Comparison of ENCODE assay signal across 8 cellular contexts in the genomic region with DNA sequence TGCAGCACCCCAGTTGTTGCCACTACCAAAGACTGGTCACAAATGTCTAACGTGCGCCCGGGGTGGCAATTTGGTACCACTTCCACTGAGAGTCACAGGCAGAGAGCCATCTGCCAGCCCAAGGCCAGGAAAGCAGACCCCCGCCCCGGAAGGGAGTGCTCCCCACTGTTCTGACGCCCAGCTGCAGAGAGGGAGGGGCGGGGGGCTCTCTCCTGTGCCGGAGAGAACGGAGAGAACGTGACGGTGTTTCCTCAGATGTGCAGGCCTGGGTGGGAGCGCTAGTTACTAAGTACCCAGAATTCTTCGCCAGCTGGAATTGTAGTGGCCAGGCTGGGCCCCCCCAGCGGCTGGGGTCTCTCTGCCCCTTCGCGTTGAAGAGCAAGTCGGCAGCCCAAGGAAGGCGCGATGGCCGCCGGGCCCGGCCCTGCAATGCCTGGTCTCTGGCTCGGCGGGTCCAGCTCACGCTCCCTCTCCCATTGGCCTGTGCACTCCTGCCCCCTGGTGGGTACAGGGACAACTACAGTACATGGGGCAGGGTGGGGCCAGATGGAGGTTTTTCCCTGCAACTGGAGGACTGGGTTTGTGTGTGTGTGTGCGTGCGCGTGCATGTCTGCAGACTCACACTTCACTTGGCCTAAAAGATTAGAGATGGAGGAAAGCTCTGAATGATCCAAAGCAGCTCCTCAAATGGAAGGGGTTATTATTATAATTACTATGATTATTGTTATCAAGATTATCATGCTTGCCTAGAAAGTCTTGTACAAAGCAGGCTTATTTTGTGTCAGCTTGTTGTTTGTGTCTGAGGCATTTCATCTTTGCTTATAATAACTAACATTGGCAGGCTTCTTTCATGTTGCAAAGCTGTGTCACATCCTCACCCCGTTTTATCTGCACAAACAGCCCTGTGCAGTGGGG.
DNase-seq lines count a peak whose midpoint lies in the region; TF ChIP-seq lines count a peak whose summit lies in the region.

No MANE protein-coding gene starts in this region.

- H2BK5ac ChIP-seq in H9 (ENCODE audit: insufficient read length, low read length) = no peak overlapping the region

- no peak overlapping the region for H3K23ac ChIP-seq in H9 (ENCODE audit: insufficient read length, low read depth, low read length)

- no peak overlapping the region for H4K5ac ChIP-seq in H9 (ENCODE audit: insufficient read length, low read depth, low read length)

- peak overlapping the region; percentile 17 for H3K4me2 ChIP-seq in H9 (ENCODE audit: insufficient read depth, insufficient read length, low read length)
- peak overlapping the region; percentile 75 for H3K4me2 ChIP-seq in MM.1S (ENCODE audit: low read depth, low read length)

- no peaks in the 10 kb centered on the region for H3F3A ChIP-seq in MM.1S (ENCODE audit: insufficient read depth, low read length)

- H3K27ac Mint-ChIP-seq in H9 (peak overlapping the region in 1 of 3 experiments; percentile 64; a peak in 1 of 7 replicates), progenitor cell of endocrine pancreas (no peak overlapping the region)

- H3K9me3 ChIP-seq in H9 (ENCODE audit: control insufficient read depth, low read depth, low read length) (no peaks in the 10 kb centered on the region), MM.1S (replicated peaks; ENCODE audit: insufficient read depth, low read length) (no peaks in the 10 kb centered on the region), left ventricle myocardium inferior (replicated peaks) (no peaks in the 10 kb centered on the region)

- no peak overlapping the region for H2BK12ac ChIP-seq in H9 (ENCODE audit: insufficient read length, low read depth, low read length)

- no peak overlapping the region for H4K8ac ChIP-seq in H9 (replicated peaks; ENCODE audit: insufficient read length, low read depth, low read length)

- H3K4me1 ChIP-seq in H9 (ENCODE audit: insufficient read depth, low read length) (no peaks in the 10 kb centered on the region), MM.1S (ENCODE audit: low read length) (no peaks in the 10 kb centered on the region), left ventricle myocardium inferior (peaks cover 6% of the 10 kb centered on the region)

- no peak overlapping the region for H3T11ph ChIP-seq in H9 (ENCODE audit: low read length)

- peak; percentile 97 for TF ChIP-seq CTCF in H9 (conservative IDR thresholded peaks at IDR 0.05)
- peak; percentile 89 for TF ChIP-seq CTCF in MM.1S (IDR thresholded peaks at IDR 0.05; ENCODE audit: low read length)
- TF ChIP-seq CTCF in left ventricle myocardium inferior (IDR thresholded peaks at IDR 0.05; ENCODE audit: borderline replicate concordance) = peak; percentile 98
- TF ChIP-seq CTCF in progenitor cell of endocrine pancreas (IDR thresholded peaks at IDR 0.05; ENCODE audit: unreplicated experiment) = peak; percentile 96

- H2BK15ac ChIP-seq in H9 (ENCODE audit: low read depth, low read length) = no peak overlapping the region

- H3K56ac ChIP-seq in H9 (ENCODE audit: insufficient read length, low read depth, low read length) = no peak overlapping the region

- H3K4me3 ChIP-seq in MM.1S (ENCODE audit: low read length) = peak overlapping the region; percentile 39; the same call in 1 of the 2 replicates
- H3K4me3 ChIP-seq in left ventricle myocardium inferior = peak overlapping the region; percentile 55

- H3K4me1 Mint-ChIP-seq in H9 = peaks cover 6 to 8% of the 10 kb centered on the region in 2 experiments
- H3K4me1 Mint-ChIP-seq in progenitor cell of endocrine pancreas (ENCODE audit: low read depth) = peaks cover 1% of the 10 kb centered on the region

- no peaks in the 10 kb centered on the region for H3K23me2 ChIP-seq in H9 (ENCODE audit: insufficient read length, low read depth, low read length, poor library complexity, severe bottlenecking)

- peak overlapping the region; percentile 52; the same call in 1 of the 2 replicates for H3K14ac ChIP-seq in H9 (ENCODE audit: insufficient read depth, low read length)

- H3K36me3 Mint-ChIP-seq in H9 (ENCODE audit: insufficient read depth in 1 of 3, low read depth in 3 of 3) = no peaks in the 10 kb centered on the region
- H3K36me3 Mint-ChIP-seq in progenitor cell of endocrine pancreas (ENCODE audit: insufficient read depth) = no peaks in the 10 kb centered on the region

- H3K9me3 Mint-ChIP-seq in H9 (no peaks in the 10 kb centered on the region), progenitor cell of endocrine pancreas (ENCODE audit: low read depth) (no peaks in the 10 kb centered on the region)

- no peak overlapping the region for H4K91ac ChIP-seq in H9 (ENCODE audit: insufficient read length, low read depth, low read length)

- no peaks in the 10 kb centered on the region for H3K79me2 ChIP-seq in H9 (ENCODE audit: insufficient read depth, low read length)
- H3K79me2 ChIP-seq in MM.1S (ENCODE audit: low read length) = no peaks in the 10 kb centered on the region

- H3K36me3 ChIP-seq in MM.1S (replicated peaks; ENCODE audit: insufficient read depth, low read length) (no peaks in the 10 kb centered on the region), left ventricle myocardium inferior (no peaks in the 10 kb centered on the region)

- H3K79me1 ChIP-seq in H9 (ENCODE audit: insufficient read depth, low read depth, low read length, poor library complexity, severe bottlenecking) = no peaks in the 10 kb centered on the region

- H3K4me3 Mint-ChIP-seq in H9 = peak overlapping the region; percentile 57 to 64
- H3K4me3 Mint-ChIP-seq in progenitor cell of endocrine pancreas (ENCODE audit: low read depth) = peak overlapping the region; percentile 67

- H3K9me2 ChIP-seq in MM.1S (replicated peaks; ENCODE audit: insufficient read depth, low read length) = no peaks in the 10 kb centered on the region

- no peak overlapping the region for H3K18ac ChIP-seq in H9 (ENCODE audit: insufficient read length, low read depth, low read length)

- intact Hi-C loops in left ventricle myocardium inferior (cut with micrococcal nuclease) = loop anchor here (5.0 to 10.0 kb wide), 2 partner anchors 283 to 376 kb away; no protein-coding TSS in a partner anchor

- H3K27ac ChIP-seq in H9 (ENCODE audit: insufficient read length, low read depth, low read length) (no peak overlapping the region), MM.1S (ENCODE audit: low read length) (no peak overlapping the region), left ventricle myocardium inferior (replicated peaks) (no peak overlapping the region)

- H2AK5ac ChIP-seq in H9 (ENCODE audit: insufficient read length, low read length) = no peak overlapping the region

- no CpG with 5 or more reads among the region's 29 CpGs for WGBS in H9 (ENCODE audit: extremely low coverage, insufficient read length, low lambda C conversion rate)

- H3K27me3 ChIP-seq in H9 (ENCODE audit: insufficient read depth, low read length) = no peaks in the 10 kb centered on the region; the same call in 1 of the 2 replicates
- H3K27me3 ChIP-seq in MM.1S (replicated peaks; ENCODE audit: insufficient read depth, low read length) = no peaks in the 10 kb centered on the region
- H3K27me3 ChIP-seq in left ventricle myocardium inferior (ENCODE audit: low read depth) = no peaks in the 10 kb centered on the region

- no peak overlapping the region for H2BK120ac ChIP-seq in H9 (ENCODE audit: low read depth, low read length, poor library complexity, severe bottlenecking)

- peaks cover 8% of the 10 kb centered on the region for H3K27me3 Mint-ChIP-seq in H9 (ENCODE audit: low read depth)
- peaks cover 20% of the 10 kb centered on the region for H3K27me3 Mint-ChIP-seq in progenitor cell of endocrine pancreas

- H2AFZ ChIP-seq in H9 (ENCODE audit: low read length) (no peak overlapping the region), MM.1S (ENCODE audit: low read length) (peak overlapping the region; percentile 83)

- H4K20me1 ChIP-seq in H9 (ENCODE audit: control insufficient read depth, insufficient read depth, insufficient read length) (no peaks in the 10 kb centered on the region), MM.1S (ENCODE audit: insufficient read depth, low read length) (no peaks in the 10 kb centered on the region)

- no peak overlapping the region for H2BK20ac ChIP-seq in H9 (ENCODE audit: low read depth, low read length, poor library complexity, severe bottlenecking)

- DNase-seq in GM04504 (ENCODE audit: low read depth) = peak; percentile 50
- peak; percentile 86 for DNase-seq in H9
- peak; percentile 58 for DNase-seq in MM.1S
- DNase-seq in T-helper 2 cell = peak; percentile 37 to 72 (median 59)
- DNase-seq in amygdala (lab: John Stamatoyannopoulos, UW) = peak in 55 of 56 donors; percentile 32 to 92 (median 78)
- DNase-seq in left ventricle myocardium inferior = peak; percentile 81
- DNase-seq in progenitor cell of endocrine pancreas (ENCODE audit: low spot score, unreplicated experiment) = peak; percentile 83
- DNase-seq in ureter (ENCODE audit: low spot score) = peak; percentile 90

- H3K4ac ChIP-seq in H9 (ENCODE audit: low read depth, low read length) = no peak overlapping the region

- H3K9ac ChIP-seq in H9 (ENCODE audit: extremely low read depth, insufficient read length, low read length) = no peak overlapping the region
- H3K9ac ChIP-seq in MM.1S (ENCODE audit: low read length) = no peak overlapping the region; the same call in 1 of the 2 replicates
